In genomic region chrX:136626237-136626636, GRCh38 we compare ENCODE assay signal across 14 cellular contexts. TPM values are rescaled to one million over a fixed set of nuclear protein-coding genes. Genes with fewer than 3 reads are reported as not detected.
A peak's percentile ranks its signal among the peaks of the same experiment; 100 is the strongest.
DNase-seq lines count a peak whose midpoint lies in the region; ATAC-seq lines count a peak whose summit lies in the region.
"Had no signal": no experiment of that assay in that cellular context is flagged by ENCODE, and none has a peak within 500 bp of the region (broad histone marks: within the 10 kb centered on the region; RNA-seq: fewer than 3 reads in every experiment).

No MANE protein-coding gene starts in this region.

- peaks cover 11% of the 10 kb centered on the region for H3K36me3 Mint-ChIP-seq in activated CD4-positive, alpha-beta T cell treated with anti-CD3 and anti-CD28 coated beads, Interleukin-2, amount 10 ng/mL, durations not matched to agents 24 days and 14 days (ENCODE audit: low read depth)
- H3K36me3 Mint-ChIP-seq in stimulated activated effector memory CD8-positive, alpha-beta T cell treated with anti-CD3 and anti-CD28 coated beads, Interleukin-12 subunit alpha, Interleukin-12 subunit beta, amount 100 ng/mL, for 72 hours = peaks cover 28% of the 10 kb centered on the region

- intact Hi-C loops in activated CD4-positive, alpha-beta T cell treated with anti-CD3 and anti-CD28 coated beads, Interleukin-2, amount 10 ng/mL, durations not matched to agents 24 days and 14 days (cut with micrococcal nuclease) = no loop called here

- H3K4me3 Mint-ChIP-seq in activated CD4-positive, alpha-beta T cell treated with anti-CD3 and anti-CD28 coated beads, Interleukin-2, amount 10 ng/mL, durations not matched to agents 24 days and 14 days = peak overlapping the region; percentile 45
- peak overlapping the region; percentile 45 for H3K4me3 Mint-ChIP-seq in stimulated activated effector memory CD8-positive, alpha-beta T cell treated with anti-CD3 and anti-CD28 coated beads, Interleukin-12 subunit alpha, Interleukin-12 subunit beta, amount 100 ng/mL, for 72 hours
- H3K4me3 Mint-ChIP-seq: GM23338 had no signal

- peaks cover 74% of the 10 kb centered on the region for H3K4me1 Mint-ChIP-seq in activated CD4-positive, alpha-beta T cell treated with anti-CD3 and anti-CD28 coated beads, Interleukin-2, amount 10 ng/mL, durations not matched to agents 24 days and 14 days
- H3K4me1 Mint-ChIP-seq in stimulated activated effector memory CD8-positive, alpha-beta T cell treated with anti-CD3 and anti-CD28 coated beads, Interleukin-12 subunit alpha, Interleukin-12 subunit beta, amount 100 ng/mL, for 72 hours = peaks cover 66% of the 10 kb centered on the region
- H3K4me1 Mint-ChIP-seq: GM23338 had no signal

- ATAC-seq in GM21786 (IDR thresholded peaks at IDR 0.05; ENCODE audit: unreplicated experiment) = peak; percentile 50
- ATAC-seq in stimulated activated effector memory CD8-positive, alpha-beta T cell treated with anti-CD3 and anti-CD28 coated beads, Interleukin-12 subunit alpha, Interleukin-12 subunit beta, amount 100 ng/mL, for 72 hours = peak; percentile 57
- ATAC-seq: GM23338, K562 had no signal

- H3K27me3 Mint-ChIP-seq in activated CD4-positive, alpha-beta T cell treated with anti-CD3 and anti-CD28 coated beads, Interleukin-2, amount 10 ng/mL, durations not matched to agents 24 days and 14 days = no peaks in the 10 kb centered on the region

- H3K27ac Mint-ChIP-seq in activated CD4-positive, alpha-beta T cell treated with anti-CD3 and anti-CD28 coated beads, Interleukin-2, amount 10 ng/mL, durations not matched to agents 24 days and 14 days = peak overlapping the region; percentile 96
- H3K27ac Mint-ChIP-seq in stimulated activated effector memory CD8-positive, alpha-beta T cell treated with anti-CD3 and anti-CD28 coated beads, Interleukin-12 subunit alpha, Interleukin-12 subunit beta, amount 100 ng/mL, for 72 hours = peak overlapping the region; percentile 93
- H3K27ac Mint-ChIP-seq: GM23338 had no signal

- peaks cover 7% of the 10 kb centered on the region for H3K9me3 Mint-ChIP-seq in activated CD4-positive, alpha-beta T cell treated with anti-CD3 and anti-CD28 coated beads, Interleukin-2, amount 10 ng/mL, durations not matched to agents 24 days and 14 days
- no peaks in the 10 kb centered on the region for H3K9me3 Mint-ChIP-seq in stimulated activated effector memory CD8-positive, alpha-beta T cell treated with anti-CD3 and anti-CD28 coated beads, Interleukin-12 subunit alpha, Interleukin-12 subunit beta, amount 100 ng/mL, for 72 hours
- H3K9me3 Mint-ChIP-seq: GM23338 had no signal

- peak; percentile 69 for DNase-seq in activated CD4-positive, alpha-beta T cell treated with anti-CD3 and anti-CD28 coated beads, Interleukin-2, amount 10 ng/mL, durations not matched to agents 24 days and 14 days
- no peak for DNase-seq in activated CD4-positive, alpha-beta T cell treated with anti-CD3 and anti-CD28 coated beads, Interleukin-2, amount 50 U/mL, for 4 hours
- peak; percentile 6 for DNase-seq in RPMI7951 (ENCODE audit: low read depth)
- no peak for DNase-seq in stimulated activated effector memory CD8-positive, alpha-beta T cell treated with anti-CD3 and anti-CD28 coated beads, Interleukin-12 subunit alpha, Interleukin-12 subunit beta, amount 100 ng/mL, for 72 hours (ENCODE audit: low spot score in 2 of 2)
- DNase-seq in HuH-7.5 (ENCODE audit: low spot score) = no peak
- no peak for DNase-seq in NCI-H526 (lab: John Stamatoyannopoulos, UW)
- DNase-seq in stimulated activated CD4-positive, alpha-beta T cell treated with anti-CD3 and anti-CD28 coated beads, Interleukin-4, amount 100 ng/mL, for 1 hour = no peak
- DNase-seq: ACHN, activated gamma-delta T cell treated with Interleukin-2 at 50 U/mL for 16 hours, cortex of kidney, thyroid gland had no signal

RNA-seq across cellular contexts. Expression of gene CD40LG, which starts 21.7 kb away (rescaled TPM):
- 178 and 181 TPM in 2 replicates for total RNA-seq in activated CD4-positive, alpha-beta T cell treated with anti-CD3 and anti-CD28 coated beads, Interleukin-2, amount 10 ng/mL, durations not matched to agents 24 days and 14 days
- not detected in 2 replicates for total RNA-seq in RPMI7951 (2014; rRNA removed; shearing (Covaris generic))
- total RNA-seq: GM23338, thyroid gland had no signal

Comparison
In these comparisons a context has a peak if more than half of its experiments do, and no peak if none do; other contexts are left out.
1. DNase-seq: peak in activated CD4-positive, alpha-beta T cell treated with anti-CD3 and anti-CD28 coated beads, Interleukin-2, amount 10 ng/mL, durations not matched to agents 24 days and 14 days (single experiment) and RPMI7951 (single experiment); none in activated CD4-positive, alpha-beta T cell treated with anti-CD3 and anti-CD28 coated beads, Interleukin-2, amount 50 U/mL, for 4 hours (0 of 2), stimulated activated effector memory CD8-positive, alpha-beta T cell treated with anti-CD3 and anti-CD28 coated beads, Interleukin-12 subunit alpha, Interleukin-12 subunit beta, amount 100 ng/mL, for 72 hours (0 of 2), HuH-7.5 (single experiment), NCI-H526 (0 of 2) and stimulated activated CD4-positive, alpha-beta T cell treated with anti-CD3 and anti-CD28 coated beads, Interleukin-4, amount 100 ng/mL, for 1 hour (single experiment).
2. RNA of gene CD40LG, which starts 21.7 kb away (total RNA-seq): 178 to 181 TPM in activated CD4-positive, alpha-beta T cell treated with anti-CD3 and anti-CD28 coated beads, Interleukin-2, amount 10 ng/mL, durations not matched to agents 24 days and 14 days; not detected in RPMI7951; every median in the first group is over 100 times any median in the second.